25 cellular contexts compared by ENCODE assay signal in genomic region chr2:164068063-164068462, GRCh38.
"Had no signal": no experiment of that assay in that cellular context is flagged by ENCODE, and none has a peak within 500 bp of the region (broad histone marks: within the 10 kb centered on the region; RNA-seq: fewer than 3 reads in every experiment).

No MANE protein-coding gene starts in this region.

- H3K27me3 ChIP-seq: hepatocyte, neutrophil, tibial artery, upper lobe of right lung, vagina had no signal

- H3K79me2 ChIP-seq: hepatocyte had no signal

- H2AFZ ChIP-seq: hepatocyte had no signal

- DNase-seq: effector CD4-positive, alpha-beta T cell; endodermal cell; erythroblast; foreskin melanocyte; head of caudate nucleus; kidney; left cardiac atrium; left ventricle myocardium inferior; lower lobe of right lung; posterior cingulate gyrus; small intestine; stimulated activated CD4-positive, alpha-beta T cell treated with anti-CD3 and anti-CD28 coated beads, Interleukin-12 subunit alpha, Interleukin-12 subunit beta, amount 100 ng/mL, for 4 hours; stimulated activated CD8-positive, alpha-beta memory T cell treated with anti-CD3 and anti-CD28 coated beads, Interleukin-4, amount 100 ng/mL, for 48 hours; tibial artery; upper lobe of right lung had no signal

- H3K4me3 ChIP-seq: coronary artery, hepatocyte, left ventricle myocardium inferior, lower lobe of right lung, tibial artery, upper lobe of right lung, vagina had no signal

- H3K4me2 ChIP-seq: hepatocyte had no signal

- H3K4me3 Mint-ChIP-seq: endodermal cell; memory B cell; mesothelial cell of epicardium; natural killer cell treated with Interleukin-12 subunit alpha and Interleukin-12 subunit beta and Interleukin-15 and Interleukin-18, amount 100 ng/mL, for 72 hours; stimulated activated effector memory CD8-positive, alpha-beta T cell treated with anti-CD3 and anti-CD28 coated beads, Interleukin-12 subunit alpha, Interleukin-12 subunit beta, amount 100 ng/mL, for 72 hours; stimulated activated naive CD8-positive, alpha-beta T cell treated with anti-CD3 and anti-CD28 coated beads, Interleukin-15, Interleukin-2, amounts not matched to agents 100 ng/mL and 50 ng/mL, for 24 hours had no signal

- H3K9me3 ChIP-seq: left ventricle myocardium inferior, lower lobe of right lung, neutrophil, tibial artery, upper lobe of right lung, vagina had no signal

- FAIRE-seq: endothelial cell of umbilical vein, kidney, small intestine had no signal

- H3K27me3 Mint-ChIP-seq: memory B cell; natural killer cell treated with Interleukin-12 subunit alpha and Interleukin-12 subunit beta and Interleukin-15 and Interleukin-18, amount 100 ng/mL, for 72 hours; stimulated activated naive CD8-positive, alpha-beta T cell treated with anti-CD3 and anti-CD28 coated beads, Interleukin-15, Interleukin-2, amounts not matched to agents 100 ng/mL and 50 ng/mL, for 24 hours had no signal

- ATAC-seq: left cardiac atrium; lower lobe of right lung; natural killer cell treated with Interleukin-12 subunit alpha and Interleukin-12 subunit beta and Interleukin-15 and Interleukin-18, amount 100 ng/mL, for 72 hours; stimulated activated effector memory CD8-positive, alpha-beta T cell treated with anti-CD3 and anti-CD28 coated beads, Interleukin-12 subunit alpha, Interleukin-12 subunit beta, amount 100 ng/mL, for 72 hours; upper lobe of right lung had no signal

- H3K4me1 ChIP-seq: left ventricle myocardium inferior, lower lobe of right lung, tibial artery, upper lobe of right lung, vagina had no signal

- H3K36me3 Mint-ChIP-seq: memory B cell; mesothelial cell of epicardium; natural killer cell treated with Interleukin-12 subunit alpha and Interleukin-12 subunit beta and Interleukin-15 and Interleukin-18, amount 100 ng/mL, for 72 hours; stimulated activated effector memory CD8-positive, alpha-beta T cell treated with anti-CD3 and anti-CD28 coated beads, Interleukin-12 subunit alpha, Interleukin-12 subunit beta, amount 100 ng/mL, for 72 hours had no signal

- H3K36me3 ChIP-seq: left ventricle myocardium inferior, lower lobe of right lung, neutrophil, tibial artery, upper lobe of right lung, vagina had no signal

- H3K27ac Mint-ChIP-seq: endodermal cell; memory B cell; mesothelial cell of epicardium; natural killer cell treated with Interleukin-12 subunit alpha and Interleukin-12 subunit beta and Interleukin-15 and Interleukin-18, amount 100 ng/mL, for 72 hours; stimulated activated effector memory CD8-positive, alpha-beta T cell treated with anti-CD3 and anti-CD28 coated beads, Interleukin-12 subunit alpha, Interleukin-12 subunit beta, amount 100 ng/mL, for 72 hours; stimulated activated naive CD8-positive, alpha-beta T cell treated with anti-CD3 and anti-CD28 coated beads, Interleukin-15, Interleukin-2, amounts not matched to agents 100 ng/mL and 50 ng/mL, for 24 hours had no signal

- H3K9me3 Mint-ChIP-seq: endodermal cell, memory B cell, mesothelial cell of epicardium had no signal

- H3K4me1 Mint-ChIP-seq: memory B cell; stimulated activated effector memory CD8-positive, alpha-beta T cell treated with anti-CD3 and anti-CD28 coated beads, Interleukin-12 subunit alpha, Interleukin-12 subunit beta, amount 100 ng/mL, for 72 hours had no signal

- H3K27ac ChIP-seq: coronary artery, hepatocyte, left ventricle myocardium inferior, lower lobe of right lung, neutrophil, tibial artery, upper lobe of right lung, vagina had no signal
